In genomic region chr3:127915115-127915936, GRCh38 we compare ENCODE assay signal across 8 cellular contexts. TPM values are rescaled to one million over a fixed set of nuclear protein-coding genes. Genes with fewer than 3 reads are reported as not detected.
DNase-seq lines count a peak whose midpoint lies in the region; ATAC-seq and TF ChIP-seq lines count a peak whose summit lies in the region.

Gene KBTBD12, plus strand, starts transcription at chr3:127915232. Its CDS starts 7,830 bp downstream, at chr3:127923062.

- no peak for TF ChIP-seq RAD21 in neural cell (conservative IDR thresholded peaks at IDR 0.05)

- TF ChIP-seq CTCF in AG09309 (IDR thresholded peaks at IDR 0.05; ENCODE audit: control insufficient read depth, insufficient read depth, low read depth, low read length, missing control alignments): no peak
- TF ChIP-seq CTCF in fibroblast of pulmonary artery (IDR thresholded peaks at IDR 0.05; ENCODE audit: low read length, missing control alignments): no peak
- TF ChIP-seq CTCF in neural cell (IDR thresholded peaks at IDR 0.05; ENCODE audit: poor library complexity, severe bottlenecking): no peak

- TF ChIP-seq EP300 in neural cell (conservative IDR thresholded peaks at IDR 0.05; ENCODE audit: poor library complexity, severe bottlenecking): no peak

- no peaks in the 10 kb centered on the region for H4K20me1 ChIP-seq in neural cell (ENCODE audit: insufficient read depth)

- H3K9me3 ChIP-seq in neural cell (ENCODE audit: low read length): no peaks in the 10 kb centered on the region

- no peaks in the 10 kb centered on the region for H3K36me3 ChIP-seq in neural cell (ENCODE audit: insufficient read depth, low read length)

- H3K9ac ChIP-seq in neural cell (ENCODE audit: low read length): no peak within 1 kb of the TSS

- H3F3A ChIP-seq in neural cell (ENCODE audit: insufficient read depth, low read length, poor library complexity, severe bottlenecking): no peaks in the 10 kb centered on the region

- no peak within 1 kb of the TSS for H3K27ac ChIP-seq in neural cell (ENCODE audit: low read length)

- H3K4me3 ChIP-seq in AG09309 (ENCODE audit: control insufficient read depth, low read depth, low read length) (peak within 1 kb of the TSS; percentile 39), fibroblast of pulmonary artery (replicated peaks; ENCODE audit: low read depth, low read length) (peak within 1 kb of the TSS; percentile 7), neural cell (ENCODE audit: low read length) (peak within 1 kb of the TSS; percentile 46)

- H2AFZ ChIP-seq in neural cell (ENCODE audit: low read depth, low read length): no peak within 1 kb of the TSS

- peaks cover 11% of the 10 kb centered on the region for H3K27me3 ChIP-seq in neural cell (ENCODE audit: insufficient read depth, low read depth, low read length)

- DNase-seq in AG09309 (ENCODE audit: low read depth) (no peak), NCI-H524 treated with DMSO at 0.1 percent for 48 hours (lab: John Stamatoyannopoulos, UW) (peak; percentile 34), fibroblast of pulmonary artery (ENCODE audit: low read depth) (no peak), glomerular visceral epithelial cell (ENCODE audit: extremely low spot score) (no peak), AML-193 (lab: John Stamatoyannopoulos, UW) (no peak)

- no peaks in the 10 kb centered on the region for H3K9me2 ChIP-seq in neural cell (ENCODE audit: insufficient read depth, low read length)

- ATAC-seq in HG02885 (IDR thresholded peaks at IDR 0.05; ENCODE audit: poor library complexity, unreplicated experiment) (no peak), GM19351 (IDR thresholded peaks at IDR 0.05; ENCODE audit: unreplicated experiment) (no peak)

- no peaks in the 10 kb centered on the region for H3K79me2 ChIP-seq in neural cell (replicated peaks; ENCODE audit: insufficient read depth, low read length)

- no peak within 1 kb of the TSS for H3K4me2 ChIP-seq in neural cell (ENCODE audit: low read length)

TF ChIP-seq in neural cell, 6 proteins besides CTCF, POLR2A, EP300 and RAD21:
- TF ChIP-seq REST (IDR thresholded peaks at IDR 0.05; ENCODE audit: borderline replicate concordance) (no peak), EZH2 (IDR thresholded peaks at IDR 0.05; ENCODE audit: borderline replicate concordance, insufficient read depth, low read length, poor library complexity, severe bottlenecking) (no peak), TAF1 (IDR thresholded peaks at IDR 0.05; ENCODE audit: low read depth) (no peak), MXI1 (conservative IDR thresholded peaks at IDR 0.05; ENCODE audit: poor library complexity, severe bottlenecking) (no peak), SMC3 (conservative IDR thresholded peaks at IDR 0.05; ENCODE audit: poor library complexity) (no peak), POLR2AphosphoS5 (IDR thresholded peaks at IDR 0.05) (no peak)

RNA-seq across cellular contexts. Expression of gene KBTBD12, which starts in this region (rescaled TPM):
- not detected in 2 replicates for polyA plus RNA-seq in neural cell
- not detected in 2 replicates for polyA minus RNA-seq in neural cell
